In genomic region chr21:41806773-41807172, GRCh38 we compare ENCODE assay signal across 2 cellular contexts.
TF ChIP-seq lines count a peak whose summit lies in the region.

No MANE protein-coding gene starts in this region.

TF ChIP-seq in HEK293, 187 proteins besides CTCF, POLR2A, EP300 and RAD21 (continues in another document):
- no peak for TF ChIP-seq ZNF391 (tag by site-specific recombination; IDR thresholded peaks at IDR 0.05; ENCODE audit: borderline replicate concordance, low read depth)
- TF ChIP-seq ZNF148 (tag by site-specific recombination; IDR thresholded peaks at IDR 0.05; ENCODE audit: borderline replicate concordance), result 0 out of 2 replicates have a peak, but pooled peaks have one; percentile 50
- no peak for TF ChIP-seq ZNF18 (tag by site-specific recombination; IDR thresholded peaks at IDR 0.05)
- no peak for TF ChIP-seq RBAK (tag by site-specific recombination; IDR thresholded peaks at IDR 0.05)
- TF ChIP-seq ZNF114 (tag by site-specific recombination; IDR thresholded peaks at IDR 0.05), result 0 out of 2 replicates have a peak, but pooled peaks have one; percentile 56
- no peak for TF ChIP-seq ZBTB17 (tag by site-specific recombination; IDR thresholded peaks at IDR 0.05)
- no peak for TF ChIP-seq ZNF157 (tag by site-specific recombination; IDR thresholded peaks at IDR 0.05)
- no peak for TF ChIP-seq ZNF623 (tag by site-specific recombination; IDR thresholded peaks at IDR 0.05)
- no peak for TF ChIP-seq TCF7L2 (IDR thresholded peaks at IDR 0.05; ENCODE audit: borderline replicate concordance, low read depth, low read length)
- no peak for TF ChIP-seq ZNF16 (tag by site-specific recombination; IDR thresholded peaks at IDR 0.05; ENCODE audit: low read depth)
- no peak for TF ChIP-seq ZIC2 (tag by site-specific recombination; IDR thresholded peaks at IDR 0.05)
- TF ChIP-seq SCRT2 (tag by site-specific recombination; IDR thresholded peaks at IDR 0.05), result no peak
- TF ChIP-seq ZNF747 (tag by site-specific recombination; IDR thresholded peaks at IDR 0.05), result no peak
- no peak for TF ChIP-seq ZNF37A (tag by site-specific recombination; IDR thresholded peaks at IDR 0.05)
- TF ChIP-seq ZNF311 (tag by site-specific recombination; IDR thresholded peaks at IDR 0.05; ENCODE audit: borderline replicate concordance), result peak; percentile 91; the same call in 1 of the 2 replicates
- TF ChIP-seq ZNF341 (tag by site-specific recombination; IDR thresholded peaks at IDR 0.05; ENCODE audit: low read depth), result no peak
- TF ChIP-seq ZNF768 (tag by site-specific recombination; IDR thresholded peaks at IDR 0.05), result no peak
- peak; percentile 80; the same call in 1 of the 2 replicates for TF ChIP-seq ZNF670 (tag by site-specific recombination; IDR thresholded peaks at IDR 0.05; ENCODE audit: low read depth)
- TF ChIP-seq ZNF24 (tag by site-specific recombination; IDR thresholded peaks at IDR 0.05), result no peak
- no peak for TF ChIP-seq HOXC10 (CRISPR knock-in tag; IDR thresholded peaks at IDR 0.05)
- no peak for TF ChIP-seq ZSCAN30 (tag by site-specific recombination; IDR thresholded peaks at IDR 0.05)
- 0 out of 2 replicates have a peak, but pooled peaks have one; percentile 91 for TF ChIP-seq ZNF521 (tag by site-specific recombination; IDR thresholded peaks at IDR 0.05)
- peak; percentile 76; the same call in 1 of the 2 replicates for TF ChIP-seq ZNF239 (tag by site-specific recombination; IDR thresholded peaks at IDR 0.05)
- TF ChIP-seq ZNF354C (tag by site-specific recombination; IDR thresholded peaks at IDR 0.05; ENCODE audit: borderline replicate concordance, low read depth), result no peak
- TF ChIP-seq ZNF514 (tag by site-specific recombination; IDR thresholded peaks at IDR 0.05), result no peak
- TF ChIP-seq GLIS2 (tag by site-specific recombination; IDR thresholded peaks at IDR 0.05), result no peak
- TF ChIP-seq ZNF146 (tag by site-specific recombination; IDR thresholded peaks at IDR 0.05), result no peak
- no peak for TF ChIP-seq ZSCAN16 (tag by site-specific recombination; IDR thresholded peaks at IDR 0.05)
- no peak for TF ChIP-seq FEZF1 (tag by site-specific recombination; IDR thresholded peaks at IDR 0.05)
- TF ChIP-seq ZNF707 (tag by site-specific recombination; IDR thresholded peaks at IDR 0.05), result 0 out of 2 replicates have a peak, but pooled peaks have one; percentile 31
- no peak for TF ChIP-seq ZBTB1 (tag by site-specific recombination; IDR thresholded peaks at IDR 0.05)
- TF ChIP-seq ZNF621 (tag by site-specific recombination; IDR thresholded peaks at IDR 0.05), result peak; percentile 83; the same call in 1 of the 2 replicates
- no peak for TF ChIP-seq HIC1 (tag by site-specific recombination; IDR thresholded peaks at IDR 0.05)
- no peak for TF ChIP-seq PRDM1 (tag by site-specific recombination; IDR thresholded peaks at IDR 0.05)

TF ChIP-seq in K562, 482 proteins besides CTCF, POLR2A, EP300 and RAD21:
- TF ChIP-seq CTBP1 (IDR thresholded peaks at IDR 0.05; ENCODE audit: borderline replicate concordance) (no peak), ZNF444 (CRISPR knock-in tag; IDR thresholded peaks at IDR 0.05) (no peak), TSC22D4 (tag; IDR thresholded peaks at IDR 0.05) (0 out of 2 replicates have a peak, but pooled peaks have one; percentile 48), PML (IDR thresholded peaks at IDR 0.05; ENCODE audit: low read length) (no peak), ELF4 (CRISPR knock-in tag; IDR thresholded peaks at IDR 0.05) (0 out of 2 replicates have a peak, but pooled peaks have one; percentile 17), CCAR2 (IDR thresholded peaks at IDR 0.05; ENCODE audit: low read depth, low read length) (no peak), ZBTB8A (IDR thresholded peaks at IDR 0.05; ENCODE audit: partially characterized antibody) (no peak), SAFB2 (IDR thresholded peaks at IDR 0.05; ENCODE audit: borderline replicate concordance, low read depth, low read length, severe bottlenecking) (no peak), ZFP91 (CRISPR knock-in tag; IDR thresholded peaks at IDR 0.05) (no peak)
